ENCODE assay signal across 8 cellular contexts in genomic region chr4:81030617-81031388, GRCh38. TPM values are rescaled to one million over a fixed set of nuclear protein-coding genes. Genes with fewer than 3 reads are reported as not detected.
DNase-seq lines count a peak whose midpoint lies in the region; ATAC-seq lines count a peak whose summit lies in the region.

Gene BMP3 (plus strand): TSS chr4:81030708. CDS start chr4:81031285, 577 bp downstream.

- no peaks in the 10 kb centered on the region for H3K36me3 Mint-ChIP-seq in CD4-positive, CD25-positive, alpha-beta regulatory T cell
- peaks cover 1% of the 10 kb centered on the region for H3K36me3 Mint-ChIP-seq in activated CD8-positive, alpha-beta memory T cell treated with anti-CD3 and anti-CD28 coated beads, Interleukin-2, amount 10 ng/mL, durations not matched to agents 7 days and 5 days

- no peaks in the 10 kb centered on the region for H3K36me3 ChIP-seq in CD4-positive, CD25-positive, alpha-beta regulatory T cell (ENCODE audit: control insufficient read depth, insufficient read depth, low read length)

- H3K4me1 Mint-ChIP-seq in CD4-positive, CD25-positive, alpha-beta regulatory T cell, result peaks cover 0 to 18% (median 3%) of the 10 kb centered on the region in 4 donors
- H3K4me1 Mint-ChIP-seq in activated CD8-positive, alpha-beta memory T cell treated with anti-CD3 and anti-CD28 coated beads, Interleukin-2, amount 10 ng/mL, durations not matched to agents 7 days and 5 days, result peaks cover 10% of the 10 kb centered on the region

- H3K4me3 Mint-ChIP-seq in CD4-positive, CD25-positive, alpha-beta regulatory T cell, result peak within 1 kb of the TSS in 3 of 4 donors; percentile 33 to 81 (median 70)
- H3K4me3 Mint-ChIP-seq in activated CD8-positive, alpha-beta memory T cell treated with anti-CD3 and anti-CD28 coated beads, Interleukin-2, amount 10 ng/mL, durations not matched to agents 7 days and 5 days, result peak within 1 kb of the TSS; percentile 73

- CTCF ChIA-PET in activated CD8-positive, alpha-beta memory T cell treated with anti-CD3 and anti-CD28 coated beads, Interleukin-2, amount 10 ng/mL, durations not matched to agents 7 days and 5 days (lab: Charles Lee), result interaction anchor here (1.0 to 1.4 kb wide), 2 partner anchors 40 to 670 kb away, joined by 3 read pairs; no protein-coding TSS in a partner anchor

- peaks cover 68% of the 10 kb centered on the region for H3K27me3 Mint-ChIP-seq in CD4-positive, CD25-positive, alpha-beta regulatory T cell
- peaks cover 74% of the 10 kb centered on the region for H3K27me3 Mint-ChIP-seq in activated CD8-positive, alpha-beta memory T cell treated with anti-CD3 and anti-CD28 coated beads, Interleukin-2, amount 10 ng/mL, durations not matched to agents 7 days and 5 days

- intact Hi-C loops in left ventricle myocardium superior (cut with micrococcal nuclease), result no loop called here
- intact Hi-C loops in sciatic nerve (cut with DNase I), result no loop called here

- ATAC-seq in CD4-positive, CD25-positive, alpha-beta regulatory T cell (ENCODE audit: low read depth in 2 of 2), result no peak
- ATAC-seq in HG02759 (IDR thresholded peaks at IDR 0.05; ENCODE audit: unreplicated experiment) (peak; percentile 50), left ventricle myocardium superior (no peak), sciatic nerve (peak; percentile 91), GM18520 (IDR thresholded peaks at IDR 0.05; ENCODE audit: unreplicated experiment) (no peak)
- peak; percentile 30 for ATAC-seq in activated CD8-positive, alpha-beta memory T cell treated with anti-CD3 and anti-CD28 coated beads, Interleukin-2, amount 10 ng/mL, durations not matched to agents 7 days and 5 days

- H3K27me3 ChIP-seq in CD4-positive, CD25-positive, alpha-beta regulatory T cell (ENCODE audit: control insufficient read depth, insufficient read depth, low read length), result peaks cover 27% of the 10 kb centered on the region

- no peak within 1 kb of the TSS for H3K27ac Mint-ChIP-seq in CD4-positive, CD25-positive, alpha-beta regulatory T cell
- H3K27ac Mint-ChIP-seq in activated CD8-positive, alpha-beta memory T cell treated with anti-CD3 and anti-CD28 coated beads, Interleukin-2, amount 10 ng/mL, durations not matched to agents 7 days and 5 days, result no peak within 1 kb of the TSS

- H3K4me1 ChIP-seq in CD4-positive, CD25-positive, alpha-beta regulatory T cell (ENCODE audit: control insufficient read depth, insufficient read depth, low read length, poor library complexity, severe bottlenecking), result peaks cover 3% of the 10 kb centered on the region

- peak in 1 of 3 donors; percentile 1 for DNase-seq in CD4-positive, CD25-positive, alpha-beta regulatory T cell
- no peak for DNase-seq in activated CD8-positive, alpha-beta memory T cell treated with anti-CD3 and anti-CD28 coated beads, Interleukin-2, amount 10 ng/mL, durations not matched to agents 7 days and 5 days
- DNase-seq in left ventricle myocardium superior (peak; percentile 26), sciatic nerve (ENCODE audit: low spot score) (peak; percentile 60), NCI-H1694 treated with DMSO at 0.1 percent for 48 hours (lab: John Stamatoyannopoulos, UW) (no peak), 8988T (no peak)

- H3K9me3 Mint-ChIP-seq in CD4-positive, CD25-positive, alpha-beta regulatory T cell, result no peaks in the 10 kb centered on the region
- no peaks in the 10 kb centered on the region for H3K9me3 Mint-ChIP-seq in activated CD8-positive, alpha-beta memory T cell treated with anti-CD3 and anti-CD28 coated beads, Interleukin-2, amount 10 ng/mL, durations not matched to agents 7 days and 5 days (ENCODE audit: low read depth)

- H3K4me3 ChIP-seq in CD4-positive, CD25-positive, alpha-beta regulatory T cell (ENCODE audit: low read depth, low read length), result no peak within 1 kb of the TSS

- H3K9me3 ChIP-seq in CD4-positive, CD25-positive, alpha-beta regulatory T cell (ENCODE audit: control insufficient read depth in 2 of 2, low read length in 2 of 2), result no peaks in the 10 kb centered on the region

- H3K27ac ChIP-seq in CD4-positive, CD25-positive, alpha-beta regulatory T cell (ENCODE audit: insufficient read depth, low read length, poor library complexity, severe bottlenecking), result no peak within 1 kb of the TSS

RNA-seq across cellular contexts. Expression of gene BMP3, which starts in this region (rescaled TPM):
- total RNA-seq in CD4-positive, CD25-positive, alpha-beta regulatory T cell, result not detected
- not detected for polyA plus RNA-seq in CD4-positive, CD25-positive, alpha-beta regulatory T cell
- total RNA-seq in activated CD8-positive, alpha-beta memory T cell treated with anti-CD3 and anti-CD28 coated beads, Interleukin-2, amount 10 ng/mL, durations not matched to agents 7 days and 5 days, result not detected
- total RNA-seq in left ventricle myocardium superior, result not detected
- 14.8 TPM for total RNA-seq in sciatic nerve

Comparison
In these comparisons a context has a peak if more than half of its experiments do, and no peak if none do; other contexts are left out.
1. RNA of gene BMP3 (total RNA-seq): 14.8 TPM in sciatic nerve (single experiment); not detected in CD4-positive, CD25-positive, alpha-beta regulatory T cell (single experiment), not detected in left ventricle myocardium superior (single experiment) and not detected in activated CD8-positive, alpha-beta memory T cell treated with anti-CD3 and anti-CD28 coated beads, Interleukin-2, amount 10 ng/mL, durations not matched to agents 7 days and 5 days; every median in the first group is over 10 times any median in the second.
2. Peak in ATAC-seq in activated CD8-positive, alpha-beta memory T cell treated with anti-CD3 and anti-CD28 coated beads, Interleukin-2, amount 10 ng/mL, durations not matched to agents 7 days and 5 days; RNA of the gene not detected or under 1 TPM.
3. Peak in DNase-seq in left ventricle myocardium superior; RNA of the gene not detected or under 1 TPM.
4. ATAC-seq: peak in HG02759 (single experiment) and sciatic nerve (single experiment); none in CD4-positive, CD25-positive, alpha-beta regulatory T cell (0 of 2), left ventricle myocardium superior (single experiment) and GM18520 (single experiment).